ENCODE assay signal across 12 cellular contexts in genomic region chr4:147787204-147787603, GRCh38. TPM values are rescaled to one million over a fixed set of nuclear protein-coding genes. Genes with fewer than 3 reads are reported as not detected.
DNase-seq lines count a peak whose midpoint lies in the region; ATAC-seq and TF ChIP-seq lines count a peak whose summit lies in the region.
"Had no signal": no experiment of that assay in that cellular context is flagged by ENCODE, and none has a peak within 500 bp of the region (broad histone marks: within the 10 kb centered on the region; RNA-seq: fewer than 3 reads in every experiment).

No MANE protein-coding gene starts in this region.

- H3K27ac Mint-ChIP-seq in HFFc6, result peak overlapping the region; percentile 59
- no peak overlapping the region for H3K27ac Mint-ChIP-seq in stimulated activated effector memory CD8-positive, alpha-beta T cell treated with anti-CD3 and anti-CD28 coated beads, Interleukin-12 subunit alpha, Interleukin-12 subunit beta, amount 100 ng/mL, for 72 hours
- H3K27ac Mint-ChIP-seq: activated CD4-positive, alpha-beta memory T cell treated with anti-CD3 and anti-CD28 coated beads, Interleukin-2, amount 10 ng/mL, durations not matched to agents 7 days and 5 days had no signal

- H3K4me3 ChIP-seq in astrocyte of the cerebellum (ENCODE audit: low read depth, low read length), result no peak overlapping the region
- H3K4me3 ChIP-seq: thyroid gland had no signal

- no peaks in the 10 kb centered on the region for H3K36me3 Mint-ChIP-seq in HFFc6 (ENCODE audit: low read depth)
- H3K36me3 Mint-ChIP-seq in stimulated activated effector memory CD8-positive, alpha-beta T cell treated with anti-CD3 and anti-CD28 coated beads, Interleukin-12 subunit alpha, Interleukin-12 subunit beta, amount 100 ng/mL, for 72 hours, result no peaks in the 10 kb centered on the region

- no peaks in the 10 kb centered on the region for H3K27me3 Mint-ChIP-seq in HFFc6 (ENCODE audit: insufficient read depth)
- H3K27me3 Mint-ChIP-seq: activated CD4-positive, alpha-beta memory T cell treated with anti-CD3 and anti-CD28 coated beads, Interleukin-2, amount 10 ng/mL, durations not matched to agents 7 days and 5 days had no signal

- peak; percentile 75 for ATAC-seq in stimulated activated effector memory CD8-positive, alpha-beta T cell treated with anti-CD3 and anti-CD28 coated beads, Interleukin-12 subunit alpha, Interleukin-12 subunit beta, amount 100 ng/mL, for 72 hours
- ATAC-seq in GM18873 (IDR thresholded peaks at IDR 0.05; ENCODE audit: low FRiP score, unreplicated experiment) (no peak), GM21576 (IDR thresholded peaks at IDR 0.05; ENCODE audit: unreplicated experiment) (no peak)

- DNase-seq in HFFc6 (peak; percentile 66), astrocyte of the cerebellum (ENCODE audit: low read depth) (peak; percentile 57), iris pigment epithelial cell (ENCODE audit: low read depth) (peak; percentile 82), NOMO-1 treated with dmso at 0.1 percent for 144 hours (lab: John Stamatoyannopoulos, UW; ENCODE audit: unreplicated experiment) (no peak)
- no peak for DNase-seq in stimulated activated effector memory CD8-positive, alpha-beta T cell treated with anti-CD3 and anti-CD28 coated beads, Interleukin-12 subunit alpha, Interleukin-12 subunit beta, amount 100 ng/mL, for 72 hours (ENCODE audit: low spot score in 2 of 2)
- DNase-seq in activated CD4-positive, CD25-positive, alpha-beta regulatory T cell (lab: John Stamatoyannopoulos, UW), result no peak
- DNase-seq: activated CD4-positive, alpha-beta memory T cell treated with anti-CD3 and anti-CD28 coated beads, Interleukin-2, amount 10 ng/mL, durations not matched to agents 7 days and 5 days; foreskin melanocyte; stimulated activated CD4-positive, alpha-beta T cell treated with anti-CD3 and anti-CD28 coated beads, Interleukin-2, amount 100 ng/mL, for 24 hours; thyroid gland had no signal

- TF ChIP-seq CTCF in HFFc6 (IDR thresholded peaks at IDR 0.05), result no peak
- no peak for TF ChIP-seq CTCF in astrocyte of the cerebellum (IDR thresholded peaks at IDR 0.05; ENCODE audit: low read depth, low read length, missing control alignments)

- in situ Hi-C loops in astrocyte of the cerebellum (cut with HindIII; ENCODE audit: low sequenced_read_pairs), result no loop called here

- H3K4me1 Mint-ChIP-seq in HFFc6 (ENCODE audit: low read depth), result peaks cover 66% of the 10 kb centered on the region
- H3K4me1 Mint-ChIP-seq in stimulated activated effector memory CD8-positive, alpha-beta T cell treated with anti-CD3 and anti-CD28 coated beads, Interleukin-12 subunit alpha, Interleukin-12 subunit beta, amount 100 ng/mL, for 72 hours, result peaks cover 39% of the 10 kb centered on the region

- H3K4me3 Mint-ChIP-seq in HFFc6, result peak overlapping the region; percentile 41
- peak overlapping the region; percentile 1 for H3K4me3 Mint-ChIP-seq in stimulated activated effector memory CD8-positive, alpha-beta T cell treated with anti-CD3 and anti-CD28 coated beads, Interleukin-12 subunit alpha, Interleukin-12 subunit beta, amount 100 ng/mL, for 72 hours
- H3K4me3 Mint-ChIP-seq: activated CD4-positive, alpha-beta memory T cell treated with anti-CD3 and anti-CD28 coated beads, Interleukin-2, amount 10 ng/mL, durations not matched to agents 7 days and 5 days had no signal

- no peaks in the 10 kb centered on the region for H3K9me3 Mint-ChIP-seq in HFFc6
- H3K9me3 Mint-ChIP-seq in stimulated activated effector memory CD8-positive, alpha-beta T cell treated with anti-CD3 and anti-CD28 coated beads, Interleukin-12 subunit alpha, Interleukin-12 subunit beta, amount 100 ng/mL, for 72 hours, result no peaks in the 10 kb centered on the region
- H3K9me3 Mint-ChIP-seq: activated CD4-positive, alpha-beta memory T cell treated with anti-CD3 and anti-CD28 coated beads, Interleukin-2, amount 10 ng/mL, durations not matched to agents 7 days and 5 days had no signal

RNA-seq across cellular contexts. Expression of gene ARHGAP10, which starts 55.3 kb away (rescaled TPM):
- 10 to 100 TPM; 31.1 to 37.1 (median 32.3) TPM for total RNA-seq in HFFc6 (2021; fragmentation: NEBNext Ultra II Directional; extraction: Animal tissue kit (Norgen Biotek cat#: 25700))

Comparison
In these comparisons a context has a peak if more than half of its experiments do, and no peak if none do; other contexts are left out.
1. DNase-seq: peak in HFFc6 (single experiment), astrocyte of the cerebellum (single experiment) and iris pigment epithelial cell (single experiment); none in stimulated activated effector memory CD8-positive, alpha-beta T cell treated with anti-CD3 and anti-CD28 coated beads, Interleukin-12 subunit alpha, Interleukin-12 subunit beta, amount 100 ng/mL, for 72 hours (0 of 2), NOMO-1 treated with dmso at 0.1 percent for 144 hours (single experiment) and activated CD4-positive, CD25-positive, alpha-beta regulatory T cell (0 of 4).